10 cellular contexts compared by ENCODE assay signal in the genomic region with DNA sequence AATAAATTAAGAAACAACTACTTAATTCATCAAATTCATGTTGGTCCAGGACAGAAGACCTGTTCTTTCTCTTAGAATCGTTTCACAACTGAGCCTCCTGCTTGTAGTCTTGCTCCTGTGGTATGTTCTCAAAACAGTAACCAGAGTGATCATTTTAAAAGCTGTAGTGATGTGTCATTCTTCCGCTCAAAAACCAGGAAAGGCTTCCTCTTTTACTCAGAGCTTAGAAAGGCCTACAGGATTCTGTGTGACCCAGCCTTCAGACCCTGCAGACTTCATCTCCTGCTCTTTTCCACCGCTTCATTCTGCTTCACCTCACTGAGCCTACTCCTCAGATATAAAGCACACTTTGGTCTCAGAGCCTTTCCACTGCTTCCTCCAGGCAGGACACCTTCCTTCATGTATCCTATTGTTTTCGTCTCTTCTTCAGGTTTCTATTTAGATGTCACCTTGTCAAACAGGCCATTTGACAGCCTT. TPM values are rescaled to one million over a fixed set of nuclear protein-coding genes. Genes with fewer than 3 reads are reported as not detected.
A peak's percentile ranks its signal among the peaks of the same experiment; 100 is the strongest.
DNase-seq lines count a peak whose midpoint lies in the region; ATAC-seq lines count a peak whose summit lies in the region.
"Had no signal": no experiment of that assay in that cellular context is flagged by ENCODE, and none has a peak within 500 bp of the region (broad histone marks: within the 10 kb centered on the region; RNA-seq: fewer than 3 reads in every experiment).

No MANE protein-coding gene starts in this region.

- H3K4me3 Mint-ChIP-seq in naive thymus-derived CD8-positive, alpha-beta T cell = peak overlapping the region in 8 of 10 donors; percentile 23 to 75 (median 44)

- DNase-seq in GDM1 (lab: John Stamatoyannopoulos, UW) = peak; percentile 68
- peak; percentile 77 for DNase-seq in amniotic epithelial cell (ENCODE audit: low read depth)
- DNase-seq in naive thymus-derived CD8-positive, alpha-beta T cell = no peak
- DNase-seq in NCI-H345 treated with DMSO at 0.1 percent for 48 hours (lab: John Stamatoyannopoulos, UW; ENCODE audit: unreplicated experiment) = no peak
- no peak for DNase-seq in NCI-H526 treated with DMSO at 0.1 percent for 48 hours (lab: John Stamatoyannopoulos, UW)
- no peak for DNase-seq in NCI-H1417 treated with DMSO at 0.1 percent for 48 hours (lab: John Stamatoyannopoulos, UW)
- DNase-seq: erythroblast, RPMI8226 had no signal

- H3K36me3 Mint-ChIP-seq in naive thymus-derived CD8-positive, alpha-beta T cell = peaks cover 11 to 58% (median 40%) of the 10 kb centered on the region in 3 donors

- peaks cover 0 to 7% (median 2%) of the 10 kb centered on the region in 9 donors for H3K9me3 Mint-ChIP-seq in naive thymus-derived CD8-positive, alpha-beta T cell

- H3K4me1 Mint-ChIP-seq in naive thymus-derived CD8-positive, alpha-beta T cell = peaks cover 55 to 95% (median 90%) of the 10 kb centered on the region in 4 donors

- POLR2A ChIA-PET in naive thymus-derived CD8-positive, alpha-beta T cell (lab: Charles Lee) = interaction anchor here (1.0 kb wide), 1 partner anchor 21 kb away, joined by 3 read pairs; no protein-coding TSS in a partner anchor

- H3K27ac Mint-ChIP-seq in naive thymus-derived CD8-positive, alpha-beta T cell = peak overlapping the region; percentile 56 to 94 (median 75)

- no peaks in the 10 kb centered on the region for H3K27me3 Mint-ChIP-seq in naive thymus-derived CD8-positive, alpha-beta T cell

- peak; percentile 77 for ATAC-seq in HG03442 (IDR thresholded peaks at IDR 0.05; ENCODE audit: unreplicated experiment)
- ATAC-seq in naive thymus-derived CD8-positive, alpha-beta T cell = no peak
- no peak for ATAC-seq in GM21528 (IDR thresholded peaks at IDR 0.05; ENCODE audit: low FRiP score, unreplicated experiment)

RNA-seq across cellular contexts. Expression of gene ST6GAL1, which starts 22.7 kb away (rescaled TPM):
- 100 to 1,000 TPM; 223 to 250 TPM for total RNA-seq in naive thymus-derived CD8-positive, alpha-beta T cell
- 100 to 1,000 TPM; 139 to 237 (median 167) TPM for polyA plus RNA-seq in naive thymus-derived CD8-positive, alpha-beta T cell

Comparison
In these comparisons a context has a peak if more than half of its experiments do, and no peak if none do; other contexts are left out.
1. DNase-seq: peak in GDM1 (single experiment) and amniotic epithelial cell (single experiment); none in naive thymus-derived CD8-positive, alpha-beta T cell (0 of 10), NCI-H345 treated with DMSO at 0.1 percent for 48 hours (single experiment), NCI-H526 treated with DMSO at 0.1 percent for 48 hours (single experiment) and NCI-H1417 treated with DMSO at 0.1 percent for 48 hours (single experiment).